In genomic region chr2:42360493-42360889, GRCh38 we compare ENCODE assay signal across 8 cellular contexts. TPM values are rescaled to one million over a fixed set of nuclear protein-coding genes. Genes with fewer than 3 reads are reported as not detected.
DNase-seq lines count a peak whose midpoint lies in the region; ATAC-seq and TF ChIP-seq lines count a peak whose summit lies in the region.

No MANE protein-coding gene starts in this region.

- H3K27me3 ChIP-seq in thoracic aorta (replicated peaks; ENCODE audit: insufficient read depth), result no peaks in the 10 kb centered on the region

- CTCF ChIA-PET in activated CD4-positive, alpha-beta T cell treated with anti-CD3 and anti-CD28 coated beads for 36 hours (lab: Charles Lee), result interaction anchor here (0.9 kb wide), 1 partner anchor 303 kb away, joined by 3 read pairs; no protein-coding TSS in a partner anchor

- H3K27me3 Mint-ChIP-seq in activated CD4-positive, alpha-beta T cell treated with anti-CD3 and anti-CD28 coated beads for 36 hours, result no peaks in the 10 kb centered on the region

- peaks cover 42% of the 10 kb centered on the region for H3K4me1 Mint-ChIP-seq in activated CD4-positive, alpha-beta T cell treated with anti-CD3 and anti-CD28 coated beads for 36 hours

- TF ChIP-seq CTCF in thoracic aorta (IDR thresholded peaks at IDR 0.05), result no peak

- no peaks in the 10 kb centered on the region for H3K36me3 ChIP-seq in thoracic aorta

- H3K36me3 Mint-ChIP-seq in activated CD4-positive, alpha-beta T cell treated with anti-CD3 and anti-CD28 coated beads for 36 hours (ENCODE audit: low read depth), result peaks cover 17% of the 10 kb centered on the region

- ATAC-seq in activated CD4-positive, alpha-beta T cell treated with anti-CD3 and anti-CD28 coated beads for 36 hours, result no peak
- peak; percentile 0 for ATAC-seq in left lobe of liver
- no peak for ATAC-seq in thoracic aorta (ENCODE audit: insufficient number of reproducible peaks, low FRiP score, low read depth)
- no peak for ATAC-seq in GM18505 (IDR thresholded peaks at IDR 0.05; ENCODE audit: unreplicated experiment)

- intact Hi-C loops in activated CD4-positive, alpha-beta T cell treated with anti-CD3 and anti-CD28 coated beads for 36 hours (cut with DNase I, micrococcal nuclease), result loop anchor here (2.0 to 5.0 kb wide), 4 partner anchors 134 to 2002 kb away; partner anchors contain the start of genes CAMKMT (in 1 of the 2), PLEKHH2 (in 1 of the 2) and PREPL (in 1 of the 2)

- TF ChIP-seq POLR2A in GM18505 (IDR thresholded peaks at IDR 0.05; ENCODE audit: borderline replicate concordance, extremely low read depth, insufficient read depth, insufficient read length), result no peak

- H3K27ac ChIP-seq in thoracic aorta, result peak overlapping the region; percentile 75 to 83

- peak overlapping the region; percentile 89 for H3K4me3 Mint-ChIP-seq in activated CD4-positive, alpha-beta T cell treated with anti-CD3 and anti-CD28 coated beads for 36 hours

- no peaks in the 10 kb centered on the region for H3K9me3 ChIP-seq in thoracic aorta

- H3K4me1 ChIP-seq in thoracic aorta (ENCODE audit: control insufficient read depth in 1 of 2, low read depth in 2 of 2), result peaks cover 16 to 32% of the 10 kb centered on the region in 2 donors

- peak overlapping the region; percentile 91 for H3K4me3 ChIP-seq in thoracic aorta

- POLR2A ChIA-PET in activated CD4-positive, alpha-beta T cell treated with anti-CD3 and anti-CD28 coated beads for 36 hours (lab: Charles Lee), result interaction anchor here (0.6 kb wide), 1 partner anchor 261 kb away, joined by 3 read pairs; no protein-coding TSS in a partner anchor

- peak overlapping the region; percentile 94 for H3K27ac Mint-ChIP-seq in activated CD4-positive, alpha-beta T cell treated with anti-CD3 and anti-CD28 coated beads for 36 hours

- H3K9me3 Mint-ChIP-seq in activated CD4-positive, alpha-beta T cell treated with anti-CD3 and anti-CD28 coated beads for 36 hours (ENCODE audit: low read depth), result no peaks in the 10 kb centered on the region

- no peak for DNase-seq in activated CD4-positive, alpha-beta T cell treated with anti-CD3 and anti-CD28 coated beads for 36 hours
- no peak for DNase-seq in activated CD4-positive, alpha-beta T cell treated with anti-CD3 and anti-CD28 coated beads, Interleukin-2, amount 50 U/mL, for 48 hours
- DNase-seq in astrocyte of the hippocampus (ENCODE audit: low read depth, low spot score) (peak; percentile 15), left lobe of liver (ENCODE audit: low spot score) (no peak), thoracic aorta (ENCODE audit: low spot score) (no peak), middle frontal gyrus (ENCODE audit: extremely low spot score, low spot score) (no peak), DMS153 (lab: John Stamatoyannopoulos, UW) (no peak)

RNA-seq across cellular contexts. Expression of gene COX7A2L, which starts 0.5 kb away (rescaled TPM):
- 100 to 1,000 TPM; 103 TPM for total RNA-seq in activated CD4-positive, alpha-beta T cell treated with anti-CD3 and anti-CD28 coated beads for 36 hours
- total RNA-seq in left lobe of liver (38.5 TPM), thoracic aorta (100 to 1,000 TPM; 107 to 114 TPM)
